ENCODE assay signal across 19 cellular contexts in the genomic region with DNA sequence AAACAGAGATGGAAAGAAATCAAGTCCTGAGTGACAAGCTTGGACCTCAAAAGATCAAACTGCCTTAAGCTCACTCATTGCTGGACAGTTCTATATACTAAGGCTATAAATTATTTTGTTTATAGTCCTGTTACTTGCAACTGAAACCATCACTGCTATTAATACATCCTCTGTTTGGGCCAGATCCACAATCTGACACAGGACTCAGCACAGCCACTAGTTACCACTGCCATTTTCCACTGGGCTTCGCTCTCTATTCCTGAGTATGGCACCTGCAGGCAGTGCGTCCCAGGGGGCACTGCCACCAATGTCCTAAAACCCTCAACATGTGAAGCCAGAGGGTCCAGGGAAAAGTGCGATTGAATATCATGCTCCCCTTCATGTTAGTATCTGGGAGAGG. TPM values are rescaled to one million over a fixed set of nuclear protein-coding genes. Genes with fewer than 3 reads are reported as not detected.
DNase-seq lines count a peak whose midpoint lies in the region; FAIRE-seq and TF ChIP-seq lines count a peak whose summit lies in the region.
"Had no signal": no experiment of that assay in that cellular context is flagged by ENCODE, and none has a peak within 500 bp of the region (broad histone marks: within the 10 kb centered on the region; RNA-seq: fewer than 3 reads in every experiment).

No MANE protein-coding gene starts in this region.

- H3K4me3 ChIP-seq in bronchial epithelial cell (ENCODE audit: low read depth, low read length) = no peak overlapping the region
- H3K4me3 ChIP-seq in skeletal muscle tissue (ENCODE audit: low read length in 3 of 3) = no peak overlapping the region
- H3K4me3 ChIP-seq: A549, GM23338, HAP-1, SJCRH30 had no signal

- H3K4me1 ChIP-seq in skeletal muscle tissue (ENCODE audit: control insufficient read depth in 3 of 3, insufficient read depth in 3 of 3, low read length in 3 of 3) = peaks cover 5 to 15% (median 7%) of the 10 kb centered on the region in 3 donors
- H3K4me1 ChIP-seq: A549, HAP-1, SJCRH30 had no signal

- TF ChIP-seq CTCF in bronchial epithelial cell (IDR thresholded peaks at IDR 0.05; ENCODE audit: insufficient read depth, low read length, severe bottlenecking) = no peak

- no peaks in the 10 kb centered on the region for H3K9me3 ChIP-seq in skeletal muscle tissue (ENCODE audit: control insufficient read depth in 3 of 3, low read length in 3 of 3)
- H3K9me3 ChIP-seq: A549, HAP-1, SJCRH30 had no signal

- FAIRE-seq in bronchial epithelial cell (lab: Jason Lieb, UNC) = peak; percentile 82
- FAIRE-seq: A549, G401.6, GM12892 had no signal

- no peaks in the 10 kb centered on the region for H3K27me3 ChIP-seq in bronchial epithelial cell (ENCODE audit: control insufficient read depth, insufficient read depth, low read length)
- H3K27me3 ChIP-seq in skeletal muscle tissue (ENCODE audit: control insufficient read depth in 3 of 3, insufficient read depth in 3 of 3, low read length in 3 of 3) = peaks cover 0 to 3% (median 0%) of the 10 kb centered on the region in 3 donors
- H3K27me3 ChIP-seq: SJCRH30 had no signal

- H3K36me3 ChIP-seq in bronchial epithelial cell (ENCODE audit: control insufficient read depth, insufficient read depth, low read length) = no peaks in the 10 kb centered on the region
- H3K36me3 ChIP-seq in skeletal muscle tissue (ENCODE audit: control insufficient read depth in 3 of 3, insufficient read depth in 3 of 3, low read length in 3 of 3) = no peaks in the 10 kb centered on the region
- H3K36me3 ChIP-seq: HAP-1, SJCRH30 had no signal

- H3K27ac ChIP-seq in skeletal muscle tissue (ENCODE audit: low read depth, low read length) = peak overlapping the region; percentile 19
- H3K27ac ChIP-seq: A549, KMS-11, SJCRH30 had no signal

- H3K9ac ChIP-seq in skeletal muscle tissue (ENCODE audit: low read depth in 1 of 3, low read length in 3 of 3) = no peak overlapping the region
- H3K9ac ChIP-seq: KMS-11 had no signal

- DNase-seq in NCI-H345 (lab: John Stamatoyannopoulos, UW) (peak; percentile 78), NCI-H345 treated with DMSO at 0.1 percent for 48 hours (lab: John Stamatoyannopoulos, UW; ENCODE audit: unreplicated experiment) (no peak), bronchial epithelial cell (ENCODE audit: low read depth) (no peak), left kidney (ENCODE audit: low read depth, low spot score) (peak; percentile 8), NCI-H82 treated with DMSO at 0.1 percent for 48 hours (lab: John Stamatoyannopoulos, UW; ENCODE audit: unreplicated experiment) (no peak), hippocampal formation (lab: John Stamatoyannopoulos, UW) (no peak)
- DNase-seq: NCI-H2171, NCI-H446, NCI-H526 treated with DMSO at 0.1 percent for 48 hours, SJCRH30, T-helper 1 cell had no signal

RNA-seq across cellular contexts. Expression of a gene that starts 52.3 kb away (rescaled TPM):
- total RNA-seq in bronchial epithelial cell (under 0.01 and 0.53 TPM in 2 replicates), skeletal muscle tissue (6.8 TPM)
- total RNA-seq: B cell had no signal

Comparison
In these comparisons a context has a peak if more than half of its experiments do, and no peak if none do; other contexts are left out.
1. DNase-seq: peak in NCI-H345 (single experiment) and left kidney (single experiment); none in NCI-H345 treated with DMSO at 0.1 percent for 48 hours (single experiment), bronchial epithelial cell (single experiment), NCI-H82 treated with DMSO at 0.1 percent for 48 hours (single experiment) and hippocampal formation (0 of 2).